Comparison of ENCODE assay signal across 29 cellular contexts in genomic region chr5:1089621-1090040, GRCh38. TPM values are rescaled to one million over a fixed set of nuclear protein-coding genes. Genes with fewer than 3 reads are reported as not detected.
DNase-seq lines count a peak whose midpoint lies in the region; ATAC-seq, FAIRE-seq and TF ChIP-seq lines count a peak whose summit lies in the region.
"Had no signal": no experiment of that assay in that cellular context is flagged by ENCODE, and none has a peak within 500 bp of the region (broad histone marks: within the 10 kb centered on the region; RNA-seq: fewer than 3 reads in every experiment).

No MANE protein-coding gene starts in this region.

- H3K27ac Mint-ChIP-seq in endodermal cell = peak overlapping the region; percentile 49
- H3K27ac Mint-ChIP-seq in nephron = peak overlapping the region; percentile 76 to 93 (median 82)
- H3K27ac Mint-ChIP-seq in CD8-positive, alpha-beta T cell = no peak overlapping the region
- H3K27ac Mint-ChIP-seq: activated CD4-positive, alpha-beta T cell treated with anti-CD3 and anti-CD28 coated beads for 36 hours; activated T-cell treated with anti-CD3 and anti-CD28 coated beads, Interleukin-2, amount 50 U/mL, for 72 hours had no signal

- TF ChIP-seq POLR2A in heart left ventricle (IDR thresholded peaks at IDR 0.05) = no peak

- POLR2A ChIA-PET in CD8-positive, alpha-beta T cell (lab: Charles Lee) = no interaction called here

- ATAC-seq in heart left ventricle = peak in 3 of 4 donors; percentile 7 to 22 (median 19)
- ATAC-seq in Right ventricle myocardium inferior = no peak
- no peak for ATAC-seq in GM19328 (IDR thresholded peaks at IDR 0.05; ENCODE audit: unreplicated experiment)
- no peak for ATAC-seq in CD8-positive, alpha-beta T cell
- ATAC-seq: activated CD4-positive, alpha-beta T cell treated with anti-CD3 and anti-CD28 coated beads for 36 hours; activated naive CD4-positive, alpha-beta T cell treated with anti-CD3 and anti-CD28 coated beads, Interleukin-2, amount 50 U/mL, for 72 hours; activated T-cell treated with anti-CD3 and anti-CD28 coated beads, Interleukin-2, amount 50 U/mL, for 72 hours; naive thymus-derived CD4-positive, alpha-beta T cell had no signal

- no peaks in the 10 kb centered on the region for H3K9me3 Mint-ChIP-seq in endodermal cell
- H3K9me3 Mint-ChIP-seq in nephron = no peaks in the 10 kb centered on the region
- H3K9me3 Mint-ChIP-seq in CD8-positive, alpha-beta T cell = no peaks in the 10 kb centered on the region
- H3K9me3 Mint-ChIP-seq: activated naive CD4-positive, alpha-beta T cell treated with anti-CD3 and anti-CD28 coated beads, Interleukin-2, amount 50 U/mL, for 72 hours; activated T-cell treated with anti-CD3 and anti-CD28 coated beads, Interleukin-2, amount 50 U/mL, for 72 hours; naive thymus-derived CD4-positive, alpha-beta T cell had no signal

- H3K4me3 ChIP-seq in heart left ventricle = no peak overlapping the region
- H3K4me3 ChIP-seq in endodermal cell (ENCODE audit: low read length) = no peak overlapping the region
- H3K4me3 ChIP-seq in CD8-positive, alpha-beta T cell (ENCODE audit: low read depth, low read length) = no peak overlapping the region
- H3K4me3 ChIP-seq: ascending aorta, dorsolateral prefrontal cortex, GM23248, ovary, sigmoid colon, upper lobe of left lung had no signal

- no peak for FAIRE-seq in D721Med (lab: Jason Lieb, UNC)
- FAIRE-seq: G401.6 had no signal

- peaks cover 26% of the 10 kb centered on the region for H3K36me3 Mint-ChIP-seq in endodermal cell (ENCODE audit: low read depth)
- peaks cover 21% of the 10 kb centered on the region for H3K36me3 Mint-ChIP-seq in nephron (ENCODE audit: low read depth)
- peaks cover 69% of the 10 kb centered on the region for H3K36me3 Mint-ChIP-seq in CD8-positive, alpha-beta T cell
- H3K36me3 Mint-ChIP-seq: activated naive CD4-positive, alpha-beta T cell treated with anti-CD3 and anti-CD28 coated beads, Interleukin-2, amount 50 U/mL, for 72 hours had no signal

- H3K27me3 ChIP-seq in heart left ventricle (no peaks in the 10 kb centered on the region), endodermal cell (ENCODE audit: control insufficient read depth, insufficient read depth, low read length, poor library complexity, severe bottlenecking) (no peaks in the 10 kb centered on the region)
- no peaks in the 10 kb centered on the region for H3K27me3 ChIP-seq in CD8-positive, alpha-beta T cell (ENCODE audit: insufficient read depth, low read length)
- H3K27me3 ChIP-seq: ascending aorta, BE2C, dorsolateral prefrontal cortex, ovary, sigmoid colon, upper lobe of left lung had no signal

- intact Hi-C loops in heart left ventricle (cut with DNase I) = loop anchor here in 4 of 10 donors (2.0 to 5.0 kb wide), 4 partner anchors 38 to 49 kb away; no protein-coding TSS in a partner anchor
- intact Hi-C loops in Right ventricle myocardium inferior (cut with DNase I) = loop anchor here (5.0 kb wide), 2 partner anchors 37 to 38 kb away; no protein-coding TSS in a partner anchor
- intact Hi-C loops in CD8-positive, alpha-beta T cell (cut with DNase I, micrococcal nuclease) = no loop called here

- CTCF ChIA-PET in CD8-positive, alpha-beta T cell (lab: Charles Lee) = interaction anchor here (1.0 to 1.4 kb wide), 2 partner anchors 13 to 51 kb away, joined by 4 read pairs; no protein-coding TSS in a partner anchor

- H3K27me3 Mint-ChIP-seq in endodermal cell (ENCODE audit: insufficient read depth) (no peaks in the 10 kb centered on the region), nephron (ENCODE audit: low read depth) (peaks cover 6% of the 10 kb centered on the region)
- no peaks in the 10 kb centered on the region for H3K27me3 Mint-ChIP-seq in CD8-positive, alpha-beta T cell (ENCODE audit: low read depth)
- H3K27me3 Mint-ChIP-seq: activated CD4-positive, alpha-beta T cell treated with anti-CD3 and anti-CD28 coated beads for 36 hours; naive thymus-derived CD4-positive, alpha-beta T cell had no signal

- H3K27ac ChIP-seq in heart left ventricle (peak overlapping the region; percentile 31 to 81 (median 53)), endodermal cell (ENCODE audit: low read depth, low read length) (no peak overlapping the region)
- no peak overlapping the region for H3K27ac ChIP-seq in CD8-positive, alpha-beta T cell (ENCODE audit: low read depth, low read length)
- H3K27ac ChIP-seq: ascending aorta, dorsolateral prefrontal cortex, epithelial cell of prostate, GM23248, ovary, sigmoid colon, upper lobe of left lung had no signal

- no peak overlapping the region for H3K9ac ChIP-seq in endodermal cell (ENCODE audit: extremely low read depth, low read length, poor library complexity, severe bottlenecking)
- H3K9ac ChIP-seq: GM23248 had no signal

- no peak for DNase-seq in heart left ventricle
- no peak for DNase-seq in Right ventricle myocardium inferior (ENCODE audit: missing footprints)
- DNase-seq in endodermal cell = no peak
- DNase-seq in hippocampal formation (lab: John Stamatoyannopoulos, UW) = no peak
- DNase-seq in D721Med (ENCODE audit: insufficient read length, low spot score) = no peak
- DNase-seq in CD8-positive, alpha-beta T cell = no peak
- DNase-seq: activated CD4-positive, alpha-beta T cell treated with anti-CD3 and anti-CD28 coated beads for 36 hours; activated T-cell treated with anti-CD3 and anti-CD28 coated beads, Interleukin-2, amount 50 U/mL, for 72 hours; BE2C; central memory CD4-positive, alpha-beta T cell; DMS53; dorsolateral prefrontal cortex; glutamatergic neuron; GM23248; KG1; mesendoderm; naive thymus-derived CD4-positive, alpha-beta T cell; NCI-H1436; NCI-H510A treated with DMSO at 0.1 percent for 48 hours; ovary; sigmoid colon; T-helper 1 cell had no signal

- no peak for TF ChIP-seq CTCF in heart left ventricle (IDR thresholded peaks at IDR 0.05)
- TF ChIP-seq CTCF in endodermal cell (conservative IDR thresholded peaks at IDR 0.05) = no peak
- no peak for TF ChIP-seq CTCF in nephron (IDR thresholded peaks at IDR 0.05; ENCODE audit: unreplicated experiment in 3 of 3)
- no peak for TF ChIP-seq CTCF in D721Med (IDR thresholded peaks at IDR 0.05; ENCODE audit: insufficient read depth, missing control alignments)
- TF ChIP-seq CTCF in CD8-positive, alpha-beta T cell (IDR thresholded peaks at IDR 0.05) = no peak

- H3K36me3 ChIP-seq in heart left ventricle (peaks cover 2 to 100% (median 71%) of the 10 kb centered on the region in 9 donors), endodermal cell (ENCODE audit: control insufficient read depth, insufficient read depth, low read length) (peaks cover 20% of the 10 kb centered on the region)
- H3K36me3 ChIP-seq in CD8-positive, alpha-beta T cell (ENCODE audit: insufficient read depth, low read length) = peaks cover 20% of the 10 kb centered on the region
- H3K36me3 ChIP-seq: BE2C, ovary had no signal

- peaks cover 0 to 50% (median 27%) of the 10 kb centered on the region in 12 donors for H3K4me1 ChIP-seq in heart left ventricle
- H3K4me1 ChIP-seq in endodermal cell (ENCODE audit: control insufficient read depth, insufficient read depth, low read length) = no peaks in the 10 kb centered on the region
- no peaks in the 10 kb centered on the region for H3K4me1 ChIP-seq in CD8-positive, alpha-beta T cell (ENCODE audit: insufficient read depth, low read length)
- H3K4me1 ChIP-seq: ascending aorta, BE2C, sigmoid colon had no signal

- peaks cover 4% of the 10 kb centered on the region for H3K4me1 Mint-ChIP-seq in endodermal cell
- H3K4me1 Mint-ChIP-seq in nephron = peaks cover 34% of the 10 kb centered on the region
- no peaks in the 10 kb centered on the region for H3K4me1 Mint-ChIP-seq in CD8-positive, alpha-beta T cell (ENCODE audit: low read depth)
- H3K4me1 Mint-ChIP-seq: activated CD4-positive, alpha-beta T cell treated with anti-CD3 and anti-CD28 coated beads for 36 hours had no signal

- no peaks in the 10 kb centered on the region for H3K9me3 ChIP-seq in heart left ventricle
- no peaks in the 10 kb centered on the region for H3K9me3 ChIP-seq in endodermal cell (ENCODE audit: control insufficient read depth, low read length)
- no peaks in the 10 kb centered on the region for H3K9me3 ChIP-seq in CD8-positive, alpha-beta T cell (ENCODE audit: low read length)
- H3K9me3 ChIP-seq: ascending aorta, BE2C, ovary, sigmoid colon, upper lobe of left lung had no signal

- WGBS in heart left ventricle, 4 donors = 37 to 62% (median 53%) methylated on average over 14 to 15 of the region's 15 CpGs
- WGBS in endodermal cell (ENCODE audit: insufficient coverage in 1 of 2, insufficient read length in 1 of 2), 2 experiments = 89 to 91% methylated on average over 14 to 15 of the region's 15 CpGs

- H3K4me3 Mint-ChIP-seq in endodermal cell (no peak overlapping the region), nephron (peak overlapping the region in 1 of 3 experiments; percentile 65)
- no peak overlapping the region for H3K4me3 Mint-ChIP-seq in CD8-positive, alpha-beta T cell
- H3K4me3 Mint-ChIP-seq: activated CD4-positive, alpha-beta T cell treated with anti-CD3 and anti-CD28 coated beads for 36 hours; activated T-cell treated with anti-CD3 and anti-CD28 coated beads, Interleukin-2, amount 50 U/mL, for 72 hours; naive thymus-derived CD4-positive, alpha-beta T cell had no signal

RNA-seq across cellular contexts. Expression of gene SLC12A7, which starts 22.2 kb away (rescaled TPM):
- total RNA-seq in heart left ventricle (100 to 1,000 TPM in 7 of 9 donors, 10 to 100 TPM in 2; 77.0 to 159 (median 132) TPM), Right ventricle myocardium inferior (179 TPM), endodermal cell (10 to 100 TPM; 58.9 to 61.6 TPM)
- polyA plus RNA-seq in heart left ventricle = 10 to 100 TPM; 66.3 to 74.5 TPM
- 45.1 TPM for polyA plus RNA-seq in endodermal cell (2013, experiment 1 of 2)
- 40.0 TPM for polyA plus RNA-seq in endodermal cell (2013, experiment 2 of 2)
- 10 to 100 TPM; 49.0 to 54.2 TPM for total RNA-seq in CD8-positive, alpha-beta T cell

Comparison
In these comparisons a context has a peak if more than half of its experiments do, and no peak if none do; other contexts are left out.
1. ATAC-seq: peak in heart left ventricle (3 of 4); none in Right ventricle myocardium inferior (single experiment), GM19328 (single experiment) and CD8-positive, alpha-beta T cell (single experiment).
2. H3K27ac ChIP-seq: peak in heart left ventricle (12 of 12); none in endodermal cell (single experiment) and CD8-positive, alpha-beta T cell (single experiment).